8 cellular contexts compared by ENCODE assay signal in genomic region chr1:244322791-244323521, GRCh38.
DNase-seq lines count a peak whose midpoint lies in the region; ATAC-seq, FAIRE-seq and TF ChIP-seq lines count a peak whose summit lies in the region.

No MANE protein-coding gene starts in this region.

- peak overlapping the region; percentile 6; the same call in 1 of the 2 replicates for H2BK5ac ChIP-seq in H1 (ENCODE audit: low read depth, low read length)

- no peaks in the 10 kb centered on the region for H3K36me3 ChIP-seq in H1 (ENCODE audit: control insufficient read depth in 2 of 4, insufficient read depth in 4 of 4, low read length in 3 of 4)

- no peak overlapping the region for H2BK120ac ChIP-seq in H1 (replicated peaks; ENCODE audit: low read depth, low read length)

- TF ChIP-seq CTCF in H1 (IDR thresholded peaks at IDR 0.05; ENCODE audit: control extremely low read depth in 1 of 3, insufficient read depth in 1 of 3, low read depth in 1 of 3, low read length in 3 of 3): no peak

- H3K4ac ChIP-seq in H1 (replicated peaks; ENCODE audit: insufficient read length, low read depth, low read length): no peak overlapping the region

- TF ChIP-seq POLR2A in H1 (IDR thresholded peaks at IDR 0.05; ENCODE audit: control extremely low read depth in 1 of 2, low read depth in 2 of 2, low read length in 2 of 2): no peak

- no peak overlapping the region for H3K18ac ChIP-seq in H1 (ENCODE audit: extremely low read depth, low read length)

- no peak overlapping the region; the same call in 1 of the 2 replicates for H2BK20ac ChIP-seq in H1 (ENCODE audit: low read length)

- peak; percentile 50 for DNase-seq in stimulated activated CD4-positive, alpha-beta T cell treated with anti-CD3 and anti-CD28 coated beads, Interleukin-4, amount 100 ng/mL, for 24 hours
- DNase-seq in stimulated activated CD4-positive, alpha-beta T cell treated with anti-CD3 and anti-CD28 coated beads, Interleukin-4, amount 100 ng/mL, for 1 hour: no peak
- DNase-seq in H1 (ENCODE audit: low read depth in 1 of 2, low spot score in 2 of 2) (no peak), NCI-H1436 (lab: John Stamatoyannopoulos, UW) (no peak), UCSD-AML1 (lab: John Stamatoyannopoulos, UW; ENCODE audit: unreplicated experiment) (no peak)

- no peak for TF ChIP-seq RAD21 in H1 (IDR thresholded peaks at IDR 0.05 in 1 of 2, conservative IDR thresholded peaks at IDR 0.05 in 1 of 2; ENCODE audit: low read depth in 2 of 2, low read length in 2 of 2)

- peaks cover 67% of the 10 kb centered on the region for H3K4me1 Mint-ChIP-seq in T-helper 1 cell treated with Interleukin-12 subunit alpha and Interleukin-12 subunit beta and Interleukin-4 antibody, amounts not matched to agents 30 μg/mL and 1 μg/mL, for 36 hours (ENCODE audit: low read depth)

- H3K23me2 ChIP-seq in H1 (ENCODE audit: low read depth, low read length): no peaks in the 10 kb centered on the region; the same call in 1 of the 2 replicates

- H3K56ac ChIP-seq in H1 (replicated peaks; ENCODE audit: insufficient read length, low read depth, low read length): no peak overlapping the region

- no peak overlapping the region for H4K91ac ChIP-seq in H1 (replicated peaks; ENCODE audit: insufficient read length, low read length)

- H3K4me3 Mint-ChIP-seq in T-helper 1 cell treated with Interleukin-12 subunit alpha and Interleukin-12 subunit beta and Interleukin-4 antibody, amounts not matched to agents 30 μg/mL and 1 μg/mL, for 36 hours: peak overlapping the region; percentile 40

- no peak for FAIRE-seq in H1 (lab: Jason Lieb, UNC)

- H3K23ac ChIP-seq in H1 (ENCODE audit: insufficient read length): no peak overlapping the region

- no peak overlapping the region; a peak in 1 of 8 replicates for H3K4me3 ChIP-seq in H1 (ENCODE audit: extremely low read depth in 1 of 4, insufficient read depth in 2 of 4, low read depth in 3 of 4, low read length in 4 of 4)
- peak overlapping the region; percentile 49 for H3K4me3 ChIP-seq in mononuclear cell (ENCODE audit: low read length)

- no peak for TF ChIP-seq EP300 in H1 (IDR thresholded peaks at IDR 0.05; ENCODE audit: borderline replicate concordance in 1 of 2, low read depth in 2 of 2, low read length in 2 of 2)

- no peak overlapping the region for H3K4me2 ChIP-seq in H1 (ENCODE audit: insufficient read depth in 1 of 2, low read depth in 2 of 2, low read length in 2 of 2)

- H3K9me3 ChIP-seq in H1 (ENCODE audit: insufficient read depth in 2 of 2, low read depth in 1 of 2, low read length in 1 of 2): no peaks in the 10 kb centered on the region
- no peaks in the 10 kb centered on the region for H3K9me3 ChIP-seq in mononuclear cell (ENCODE audit: low read depth, low read length)

- no peak overlapping the region for H2BK15ac ChIP-seq in H1 (ENCODE audit: low read length)

- CTCF ChIA-PET in H1 (lab: Charles Lee; ENCODE audit: partially characterized antibody): interaction anchor here (0.9 kb wide), 1 partner anchor 472 kb away, joined by 3 read pairs; no protein-coding TSS in a partner anchor

- peaks cover 10% of the 10 kb centered on the region for H3K36me3 Mint-ChIP-seq in T-helper 1 cell treated with Interleukin-12 subunit alpha and Interleukin-12 subunit beta and Interleukin-4 antibody, amounts not matched to agents 30 μg/mL and 1 μg/mL, for 36 hours (ENCODE audit: low read depth)

- no peak overlapping the region for H2AK5ac ChIP-seq in H1 (ENCODE audit: low read depth, low read length)

- no peak for ATAC-seq in HG02884 (IDR thresholded peaks at IDR 0.05; ENCODE audit: unreplicated experiment)

- H3K9me3 Mint-ChIP-seq in T-helper 1 cell treated with Interleukin-12 subunit alpha and Interleukin-12 subunit beta and Interleukin-4 antibody, amounts not matched to agents 30 μg/mL and 1 μg/mL, for 36 hours: peaks cover 4% of the 10 kb centered on the region

- H3K27ac ChIP-seq in H1 (ENCODE audit: low read depth, low read length): no peak overlapping the region

- H3K27me3 ChIP-seq in H1 (replicated peaks in 1 of 4; ENCODE audit: control insufficient read depth in 3 of 4, extremely low read depth in 1 of 4, insufficient read depth in 3 of 4, low read length in 3 of 4): no peaks in the 10 kb centered on the region
- no peaks in the 10 kb centered on the region for H3K27me3 ChIP-seq in mononuclear cell (ENCODE audit: insufficient read depth, low read length)

- WGBS in H1 (ENCODE audit: extremely low coverage in 1 of 2, insufficient coverage in 1 of 2, insufficient read length in 1 of 2, insufficient replicate concordance in 2 of 2, low coverage in 1 of 2, low lambda C conversion rate in 2 of 2, missing lambda C conversion rate in 1 of 2), 2 experiments: 73% methylated on average over 6 of the region's 6 CpGs; no CpG with 5 or more reads in 1 of the 2 experiments

- H4K20me1 ChIP-seq in H1 (replicated peaks in 1 of 2; ENCODE audit: control insufficient read depth in 1 of 2, insufficient read depth in 2 of 2, low read length in 2 of 2): no peaks in the 10 kb centered on the region

- H3K79me2 ChIP-seq in H1 (ENCODE audit: control insufficient read depth in 1 of 2, insufficient read depth in 2 of 2, low read length in 2 of 2): no peaks in the 10 kb centered on the region

- no peak overlapping the region; the same call in 1 of the 2 replicates for H2BK12ac ChIP-seq in H1 (ENCODE audit: low read depth, low read length)

- H3K4me1 ChIP-seq in H1 (replicated peaks in 1 of 4; ENCODE audit: control insufficient read depth in 3 of 4, insufficient read depth in 4 of 4, low read length in 3 of 4) (0 out of 7 replicates have a peak, but pooled peaks cover 0 to 3% (median 0%) of the 10 kb centered on the region in 4 experiments), mononuclear cell (ENCODE audit: insufficient read depth, low read length) (peaks cover 75% of the 10 kb centered on the region)

- POLR2A ChIA-PET in H1 (lab: Charles Lee; ENCODE audit: partially characterized antibody): no interaction called here

- peak overlapping the region; percentile 7 for H2AFZ ChIP-seq in H1 (ENCODE audit: low read length)

- H3K27me3 Mint-ChIP-seq in T-helper 1 cell treated with Interleukin-12 subunit alpha and Interleukin-12 subunit beta and Interleukin-4 antibody, amounts not matched to agents 30 μg/mL and 1 μg/mL, for 36 hours (ENCODE audit: low read depth): no peaks in the 10 kb centered on the region

- no peak overlapping the region for H4K8ac ChIP-seq in H1 (ENCODE audit: extremely low read depth, insufficient read depth, low read length)

- no peak overlapping the region for H3K14ac ChIP-seq in H1 (ENCODE audit: insufficient read length)

- no peaks in the 10 kb centered on the region for H3K79me1 ChIP-seq in H1 (ENCODE audit: low read depth, low read length)

- H3K27ac Mint-ChIP-seq in T-helper 1 cell treated with Interleukin-12 subunit alpha and Interleukin-12 subunit beta and Interleukin-4 antibody, amounts not matched to agents 30 μg/mL and 1 μg/mL, for 36 hours: peak overlapping the region; percentile 80

- H4K5ac ChIP-seq in H1 (ENCODE audit: insufficient read length, low read depth, low read length): no peak overlapping the region

- no peak overlapping the region for H3K9ac ChIP-seq in H1 (replicated peaks in 1 of 4; ENCODE audit: extremely low read depth in 1 of 4, low read depth in 3 of 4, low read length in 3 of 4)

TF ChIP-seq in H1, 55 proteins besides CTCF, POLR2A, EP300 and RAD21:
- no peak for TF ChIP-seq NANOG (IDR thresholded peaks at IDR 0.05; ENCODE audit: insufficient read depth, low read depth, low read length, poor library complexity, severe bottlenecking)
- TF ChIP-seq JUND (IDR thresholded peaks at IDR 0.05; ENCODE audit: low read length): peak; percentile 82
